ENCODE assay signal across 8 cellular contexts in the genomic region with DNA sequence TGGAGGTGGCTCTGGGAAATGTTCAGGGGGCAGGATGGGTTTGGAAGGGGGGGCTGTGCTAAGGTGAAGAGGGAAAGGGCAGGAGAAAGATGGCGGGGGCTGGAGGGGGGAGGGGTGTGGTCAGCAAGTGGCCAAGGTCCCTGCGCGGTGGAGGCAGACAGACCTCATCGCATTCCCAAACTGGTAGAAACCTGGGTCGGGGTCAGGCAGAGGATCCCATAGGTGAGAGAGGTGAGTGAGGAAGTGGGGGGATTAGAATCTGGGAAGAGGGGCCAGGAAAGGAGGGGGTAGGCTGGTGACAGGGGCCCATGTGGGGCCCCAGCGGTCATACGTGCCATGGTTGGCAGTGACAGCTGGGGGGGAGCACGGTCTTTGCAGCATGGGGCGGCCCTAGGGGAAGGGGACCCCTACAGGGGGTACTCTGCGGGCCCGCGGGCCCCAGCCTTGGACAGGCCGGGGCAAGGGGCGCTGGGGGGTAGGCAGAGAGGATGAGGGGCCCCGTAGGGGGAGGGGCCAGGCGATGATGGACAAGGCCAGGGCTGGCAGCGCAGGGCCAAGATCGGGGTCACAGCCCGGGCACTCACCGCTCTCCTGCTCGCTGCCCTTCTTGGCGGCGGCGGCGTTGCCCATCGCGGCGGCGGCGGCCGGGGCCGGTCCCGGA. TPM values are rescaled to one million over a fixed set of nuclear protein-coding genes. Genes with fewer than 3 reads are reported as not detected.
DNase-seq lines count a peak whose midpoint lies in the region; ATAC-seq and TF ChIP-seq lines count a peak whose summit lies in the region.

No MANE protein-coding gene starts in this region.

- peak overlapping the region; percentile 31 for H3K9ac ChIP-seq in muscle layer of colon (ENCODE audit: low read length)

- H3K36me3 ChIP-seq in muscle layer of colon (ENCODE audit: insufficient read depth, low read length): no peaks in the 10 kb centered on the region

- H3K4me1 ChIP-seq in muscle layer of colon (ENCODE audit: insufficient read depth, low read length): peaks cover 54% of the 10 kb centered on the region

- H3K4me3 ChIP-seq in AG09309 (ENCODE audit: control insufficient read depth, low read depth, low read length) (peak overlapping the region; percentile 85), dorsolateral prefrontal cortex (peak overlapping the region; percentile 54 to 94 (median 83)), muscle layer of colon (ENCODE audit: low read depth in 1 of 2, low read length in 2 of 2) (peak overlapping the region; percentile 91 to 95)

- intact Hi-C loops in dorsolateral prefrontal cortex (cut with DNase I): loop anchor here (1.0 to 5.0 kb wide), 2 partner anchors 24 to 35 kb away; no protein-coding TSS in a partner anchor

- H3K27me3 ChIP-seq in dorsolateral prefrontal cortex: no peaks in the 10 kb centered on the region
- no peaks in the 10 kb centered on the region for H3K27me3 ChIP-seq in muscle layer of colon (ENCODE audit: control insufficient read depth in 1 of 2, insufficient read depth in 2 of 2, low read length in 2 of 2)

- H3K9me3 ChIP-seq in muscle layer of colon (ENCODE audit: low read length): no peaks in the 10 kb centered on the region

- TF ChIP-seq CTCF in AG09309 (IDR thresholded peaks at IDR 0.05; ENCODE audit: control insufficient read depth, insufficient read depth, low read depth, low read length, missing control alignments) (no peak), dorsolateral prefrontal cortex (IDR thresholded peaks at IDR 0.05 in 54 of 56, conservative IDR thresholded peaks at IDR 0.05 in 2 of 56; ENCODE audit: low read depth in 1 of 56, partially characterized antibody in 56 of 56) (no peak)

- DNase-seq in AG09309 (ENCODE audit: low read depth) (no peak), RPMI8226 (peak; percentile 25), dorsolateral prefrontal cortex (peak in 5 of 10 donors; percentile 14 to 54 (median 26)), NCI-H510A treated with DMSO at 0.1 percent for 48 hours (lab: John Stamatoyannopoulos, UW) (no peak), 8988T (no peak), NCI-H1930 (lab: John Stamatoyannopoulos, UW) (no peak)

- ATAC-seq in GM21723 (IDR thresholded peaks at IDR 0.05; ENCODE audit: unreplicated experiment): peak; percentile 4

- H3K27ac ChIP-seq in dorsolateral prefrontal cortex (peak overlapping the region in 46 of 59 donors; percentile 1 to 100 (median 72)), muscle layer of colon (ENCODE audit: low read depth, low read length) (peak overlapping the region; percentile 84)

RNA-seq across cellular contexts. Expression of gene PRKACA, which starts 0.5 kb away (rescaled TPM):
- total RNA-seq in dorsolateral prefrontal cortex: 100 to 1,000 TPM in 118 of 120 experiments, 10 to 100 TPM in 2; 87.9 to 222 (median 163) TPM

RNA-seq across cellular contexts. Expression of gene ASF1B, which starts 19.3 kb away (rescaled TPM):
- 1 to 10 TPM in 13 of 120 experiments, under 1 TPM in 42, not detected in 65; 0.22 to 2.4 (median 0.63) TPM for total RNA-seq in dorsolateral prefrontal cortex

RNA-seq across cellular contexts. Expression of gene SAMD1, which starts 26.5 kb away (rescaled TPM):
- 100 to 1,000 TPM in 1 of 120 experiments, 10 to 100 TPM in 119; 30.2 to 108 (median 43.1) TPM for total RNA-seq in dorsolateral prefrontal cortex

RNA-seq across cellular contexts. Expression of gene C19orf67, which starts 31.5 kb away (rescaled TPM):
- total RNA-seq in dorsolateral prefrontal cortex: not detected

RNA-seq across cellular contexts. Expression of gene MISP3, which starts 44.5 kb away (rescaled TPM):
- total RNA-seq in dorsolateral prefrontal cortex: 10 to 100 TPM in 103 of 120 experiments, 1 to 10 TPM in 17; 7.2 to 23.3 (median 13.0) TPM
